1 cellular context compared by ENCODE assay signal in the genomic region with DNA sequence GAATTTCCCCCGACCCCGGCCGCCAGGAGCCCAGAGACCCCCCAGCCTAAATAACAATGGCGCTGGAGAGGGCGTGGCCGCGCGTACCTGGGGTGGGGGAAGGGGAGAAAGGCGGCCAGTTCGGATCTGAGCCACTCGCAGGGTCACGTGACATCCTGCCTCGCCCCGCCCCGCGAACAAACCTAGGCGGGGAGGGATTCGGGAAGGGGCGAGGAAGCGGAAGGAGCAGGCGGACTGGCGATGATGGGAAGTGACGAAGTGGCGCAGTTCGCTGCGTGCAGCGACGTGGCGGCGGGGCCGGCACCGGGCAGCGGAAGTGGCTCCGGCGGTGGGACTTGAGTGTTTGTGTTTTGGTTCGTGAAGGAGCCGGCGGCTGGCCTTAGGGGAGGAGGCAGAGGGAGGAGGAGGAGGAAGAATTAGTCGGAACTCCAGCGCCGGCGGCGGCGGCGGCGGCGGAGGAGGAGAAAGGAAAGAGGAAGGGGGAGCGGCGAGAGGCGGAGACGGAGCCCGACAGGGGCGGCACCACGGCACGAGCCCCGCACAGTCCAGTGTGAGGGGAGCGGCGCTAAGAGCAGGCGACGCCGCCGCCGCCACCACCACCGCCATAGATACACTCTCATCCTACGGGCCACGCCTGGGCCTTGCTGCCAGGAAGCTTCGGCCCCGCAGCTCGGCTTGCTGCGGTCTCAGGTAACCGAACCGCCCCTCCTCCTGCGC.
A peak's percentile ranks its signal among the peaks of the same experiment; 100 is the strongest.
TF ChIP-seq lines count a peak whose summit lies in the region.

A gene with protein sequence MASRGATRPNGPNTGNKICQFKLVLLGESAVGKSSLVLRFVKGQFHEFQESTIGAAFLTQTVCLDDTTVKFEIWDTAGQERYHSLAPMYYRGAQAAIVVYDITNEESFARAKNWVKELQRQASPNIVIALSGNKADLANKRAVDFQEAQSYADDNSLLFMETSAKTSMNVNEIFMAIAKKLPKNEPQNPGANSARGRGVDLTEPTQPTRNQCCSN (plus strand): TSS at position 266 of the 717 bp plus-strand sequence. CDS start 3,802 bp downstream, outside the sequence.

TF ChIP-seq in K562, 482 proteins besides CTCF, POLR2A, EP300 and RAD21 (continued from another document and continues in another):
- TF ChIP-seq HDAC8 (tag; IDR thresholded peaks at IDR 0.05) = no peak
- no peak for TF ChIP-seq YBX1 (IDR thresholded peaks at IDR 0.05)
- TF ChIP-seq NR2C1 (IDR thresholded peaks at IDR 0.05) = peak; percentile 83
- TF ChIP-seq NR2C1 (tag; IDR thresholded peaks at IDR 0.05) = no peak
- peak; percentile 51; the same call in 1 of the 2 replicates for TF ChIP-seq MBD2 (IDR thresholded peaks at IDR 0.05; ENCODE audit: borderline replicate concordance, low read depth)
- no peak for TF ChIP-seq ZNF57 (CRISPR knock-in tag; IDR thresholded peaks at IDR 0.05)
- TF ChIP-seq RBM14 (IDR thresholded peaks at IDR 0.05; ENCODE audit: borderline replicate concordance, insufficient read depth, low read depth, low read length) = 0 out of 2 replicates have a peak, but pooled peaks have one; percentile 86
- no peak for TF ChIP-seq ZFP1 (CRISPR knock-in tag; IDR thresholded peaks at IDR 0.05)
- TF ChIP-seq, protein P1, sequence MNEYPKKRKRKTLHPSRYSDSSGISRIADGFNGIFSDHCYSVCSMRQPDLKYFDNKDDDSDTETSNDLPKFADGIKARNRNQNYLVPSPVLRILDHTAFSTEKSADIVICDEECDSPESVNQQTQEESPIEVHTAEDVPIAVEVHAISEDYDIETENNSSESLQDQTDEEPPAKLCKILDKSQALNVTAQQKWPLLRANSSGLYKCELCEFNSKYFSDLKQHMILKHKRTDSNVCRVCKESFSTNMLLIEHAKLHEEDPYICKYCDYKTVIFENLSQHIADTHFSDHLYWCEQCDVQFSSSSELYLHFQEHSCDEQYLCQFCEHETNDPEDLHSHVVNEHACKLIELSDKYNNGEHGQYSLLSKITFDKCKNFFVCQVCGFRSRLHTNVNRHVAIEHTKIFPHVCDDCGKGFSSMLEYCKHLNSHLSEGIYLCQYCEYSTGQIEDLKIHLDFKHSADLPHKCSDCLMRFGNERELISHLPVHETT (CRISPR knock-in tag; conservative IDR thresholded peaks at IDR 0.05 in 1 of 2, IDR thresholded peaks at IDR 0.05 in 1 of 2) = peak in 1 of 2 experiments; percentile 95; a peak in 2 of 4 replicates
- TF ChIP-seq MEIS2 (IDR thresholded peaks at IDR 0.05; ENCODE audit: partially characterized antibody) = no peak
- TF ChIP-seq, protein P2, sequence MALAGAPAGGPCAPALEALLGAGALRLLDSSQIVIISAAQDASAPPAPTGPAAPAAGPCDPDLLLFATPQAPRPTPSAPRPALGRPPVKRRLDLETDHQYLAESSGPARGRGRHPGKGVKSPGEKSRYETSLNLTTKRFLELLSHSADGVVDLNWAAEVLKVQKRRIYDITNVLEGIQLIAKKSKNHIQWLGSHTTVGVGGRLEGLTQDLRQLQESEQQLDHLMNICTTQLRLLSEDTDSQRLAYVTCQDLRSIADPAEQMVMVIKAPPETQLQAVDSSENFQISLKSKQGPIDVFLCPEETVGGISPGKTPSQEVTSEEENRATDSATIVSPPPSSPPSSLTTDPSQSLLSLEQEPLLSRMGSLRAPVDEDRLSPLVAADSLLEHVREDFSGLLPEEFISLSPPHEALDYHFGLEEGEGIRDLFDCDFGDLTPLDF (CRISPR knock-in tag; IDR thresholded peaks at IDR 0.05) = no peak
- no peak for TF ChIP-seq RFX7 (CRISPR knock-in tag; IDR thresholded peaks at IDR 0.05)
- TF ChIP-seq TSC22D4 (tag; IDR thresholded peaks at IDR 0.05) = no peak
- peak; percentile 95 for TF ChIP-seq POLR2B (IDR thresholded peaks at IDR 0.05; ENCODE audit: low read depth, partially characterized antibody)
- TF ChIP-seq, protein P3, sequence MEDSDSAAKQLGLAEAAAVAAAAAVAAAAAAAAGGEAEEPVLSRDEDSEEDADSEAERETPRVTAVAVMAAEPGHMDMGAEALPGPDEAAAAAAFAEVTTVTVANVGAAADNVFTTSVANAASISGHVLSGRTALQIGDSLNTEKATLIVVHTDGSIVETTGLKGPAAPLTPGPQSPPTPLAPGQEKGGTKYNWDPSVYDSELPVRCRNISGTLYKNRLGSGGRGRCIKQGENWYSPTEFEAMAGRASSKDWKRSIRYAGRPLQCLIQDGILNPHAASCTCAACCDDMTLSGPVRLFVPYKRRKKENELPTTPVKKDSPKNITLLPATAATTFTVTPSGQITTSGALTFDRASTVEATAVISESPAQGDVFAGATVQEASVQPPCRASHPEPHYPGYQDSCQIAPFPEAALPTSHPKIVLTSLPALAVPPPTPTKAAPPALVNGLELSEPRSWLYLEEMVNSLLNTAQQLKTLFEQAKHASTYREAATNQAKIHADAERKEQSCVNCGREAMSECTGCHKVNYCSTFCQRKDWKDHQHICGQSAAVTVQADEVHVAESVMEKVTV (CRISPR knock-in tag; IDR thresholded peaks at IDR 0.05) = no peak
- no peak for TF ChIP-seq ZNF551 (CRISPR knock-in tag; IDR thresholded peaks at IDR 0.05)
- no peak for TF ChIP-seq HOXB6 (CRISPR knock-in tag; IDR thresholded peaks at IDR 0.05; ENCODE audit: borderline replicate concordance)
- peak; percentile 49 for TF ChIP-seq HNRNPK (IDR thresholded peaks at IDR 0.05; ENCODE audit: low read depth, low read length, poor library complexity, severe bottlenecking)
- peak; percentile 79 for TF ChIP-seq C11orf30 (IDR thresholded peaks at IDR 0.05; ENCODE audit: low read depth)
- TF ChIP-seq TAL1 (IDR thresholded peaks at IDR 0.05) = peak; percentile 20
- TF ChIP-seq MCM3 (IDR thresholded peaks at IDR 0.05) = no peak
- peak; percentile 93 for TF ChIP-seq SP1 (CRISPR knock-in tag; IDR thresholded peaks at IDR 0.05)
- TF ChIP-seq BRCA1 (IDR thresholded peaks at IDR 0.05) = no peak
- no peak for TF ChIP-seq BRCA1 (CRISPR knock-in tag; IDR thresholded peaks at IDR 0.05)
- TF ChIP-seq CHD2 (IDR thresholded peaks at IDR 0.05; ENCODE audit: low read depth, low read length) = peak; percentile 61; the same call in 1 of the 2 replicates
- TF ChIP-seq CBX5 (IDR thresholded peaks at IDR 0.05; ENCODE audit: borderline replicate concordance, low read depth) = 0 out of 2 replicates have a peak, but pooled peaks have one; percentile 7
- TF ChIP-seq, protein P4, sequence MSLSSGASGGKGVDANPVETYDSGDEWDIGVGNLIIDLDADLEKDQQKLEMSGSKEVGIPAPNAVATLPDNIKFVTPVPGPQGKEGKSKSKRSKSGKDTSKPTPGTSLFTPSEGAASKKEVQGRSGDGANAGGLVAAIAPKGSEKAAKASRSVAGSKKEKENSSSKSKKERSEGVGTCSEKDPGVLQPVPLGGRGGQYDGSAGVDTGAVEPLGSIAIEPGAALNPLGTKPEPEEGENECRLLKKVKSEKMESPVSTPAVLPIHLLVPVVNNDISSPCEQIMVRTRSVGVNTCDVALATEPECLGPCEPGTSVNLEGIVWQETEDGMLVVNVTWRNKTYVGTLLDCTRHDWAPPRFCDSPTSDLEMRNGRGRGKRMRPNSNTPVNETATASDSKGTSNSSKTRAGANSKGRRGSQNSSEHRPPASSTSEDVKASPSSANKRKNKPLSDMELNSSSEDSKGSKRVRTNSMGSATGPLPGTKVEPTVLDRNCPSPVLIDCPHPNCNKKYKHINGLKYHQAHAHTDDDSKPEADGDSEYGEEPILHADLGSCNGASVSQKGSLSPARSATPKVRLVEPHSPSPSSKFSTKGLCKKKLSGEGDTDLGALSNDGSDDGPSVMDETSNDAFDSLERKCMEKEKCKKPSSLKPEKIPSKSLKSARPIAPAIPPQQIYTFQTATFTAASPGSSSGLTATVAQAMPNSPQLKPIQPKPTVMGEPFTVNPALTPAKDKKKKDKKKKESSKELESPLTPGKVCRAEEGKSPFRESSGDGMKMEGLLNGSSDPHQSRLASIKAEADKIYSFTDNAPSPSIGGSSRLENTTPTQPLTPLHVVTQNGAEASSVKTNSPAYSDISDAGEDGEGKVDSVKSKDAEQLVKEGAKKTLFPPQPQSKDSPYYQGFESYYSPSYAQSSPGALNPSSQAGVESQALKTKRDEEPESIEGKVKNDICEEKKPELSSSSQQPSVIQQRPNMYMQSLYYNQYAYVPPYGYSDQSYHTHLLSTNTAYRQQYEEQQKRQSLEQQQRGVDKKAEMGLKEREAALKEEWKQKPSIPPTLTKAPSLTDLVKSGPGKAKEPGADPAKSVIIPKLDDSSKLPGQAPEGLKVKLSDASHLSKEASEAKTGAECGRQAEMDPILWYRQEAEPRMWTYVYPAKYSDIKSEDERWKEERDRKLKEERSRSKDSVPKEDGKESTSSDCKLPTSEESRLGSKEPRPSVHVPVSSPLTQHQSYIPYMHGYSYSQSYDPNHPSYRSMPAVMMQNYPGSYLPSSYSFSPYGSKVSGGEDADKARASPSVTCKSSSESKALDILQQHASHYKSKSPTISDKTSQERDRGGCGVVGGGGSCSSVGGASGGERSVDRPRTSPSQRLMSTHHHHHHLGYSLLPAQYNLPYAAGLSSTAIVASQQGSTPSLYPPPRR (CRISPR knock-in tag; IDR thresholded peaks at IDR 0.05; ENCODE audit: borderline replicate concordance) = 0 out of 2 replicates have a peak, but pooled peaks have one; percentile 8
- peak; percentile 91 to 95 for TF ChIP-seq MAZ (CRISPR knock-in tag; conservative IDR thresholded peaks at IDR 0.05 in 1 of 2, IDR thresholded peaks at IDR 0.05 in 1 of 2)
- peak; percentile 2; the same call in 1 of the 2 replicates for TF ChIP-seq ZBTB17 (CRISPR knock-in tag; IDR thresholded peaks at IDR 0.05)
- TF ChIP-seq, protein P5, sequence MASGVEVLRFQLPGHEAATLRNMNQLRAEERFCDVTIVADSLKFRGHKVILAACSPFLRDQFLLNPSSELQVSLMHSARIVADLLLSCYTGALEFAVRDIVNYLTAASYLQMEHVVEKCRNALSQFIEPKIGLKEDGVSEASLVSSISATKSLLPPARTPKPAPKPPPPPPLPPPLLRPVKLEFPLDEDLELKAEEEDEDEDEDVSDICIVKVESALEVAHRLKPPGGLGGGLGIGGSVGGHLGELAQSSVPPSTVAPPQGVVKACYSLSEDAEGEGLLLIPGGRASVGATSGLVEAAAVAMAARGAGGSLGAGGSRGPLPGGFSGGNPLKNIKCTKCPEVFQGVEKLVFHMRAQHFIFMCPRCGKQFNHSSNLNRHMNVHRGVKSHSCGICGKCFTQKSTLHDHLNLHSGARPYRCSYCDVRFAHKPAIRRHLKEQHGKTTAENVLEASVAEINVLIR (CRISPR knock-in tag; IDR thresholded peaks at IDR 0.05) = peak; percentile 89
- no peak for TF ChIP-seq HNRNPUL1 (IDR thresholded peaks at IDR 0.05; ENCODE audit: low read length)
- TF ChIP-seq, protein P6, sequence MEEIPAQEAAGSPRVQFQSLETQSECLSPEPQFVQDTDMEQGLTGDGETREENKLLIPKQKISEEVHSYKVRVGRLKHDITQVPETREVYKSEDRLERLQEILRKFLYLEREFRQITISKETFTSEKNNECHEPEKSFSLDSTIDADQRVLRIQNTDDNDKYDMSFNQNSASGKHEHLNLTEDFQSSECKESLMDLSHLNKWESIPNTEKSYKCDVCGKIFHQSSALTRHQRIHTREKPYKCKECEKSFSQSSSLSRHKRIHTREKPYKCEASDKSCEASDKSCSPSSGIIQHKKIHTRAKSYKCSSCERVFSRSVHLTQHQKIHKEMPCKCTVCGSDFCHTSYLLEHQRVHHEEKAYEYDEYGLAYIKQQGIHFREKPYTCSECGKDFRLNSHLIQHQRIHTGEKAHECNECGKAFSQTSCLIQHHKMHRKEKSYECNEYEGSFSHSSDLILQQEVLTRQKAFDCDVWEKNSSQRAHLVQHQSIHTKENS (CRISPR knock-in tag; IDR thresholded peaks at IDR 0.05) = no peak
